In the genomic region with DNA sequence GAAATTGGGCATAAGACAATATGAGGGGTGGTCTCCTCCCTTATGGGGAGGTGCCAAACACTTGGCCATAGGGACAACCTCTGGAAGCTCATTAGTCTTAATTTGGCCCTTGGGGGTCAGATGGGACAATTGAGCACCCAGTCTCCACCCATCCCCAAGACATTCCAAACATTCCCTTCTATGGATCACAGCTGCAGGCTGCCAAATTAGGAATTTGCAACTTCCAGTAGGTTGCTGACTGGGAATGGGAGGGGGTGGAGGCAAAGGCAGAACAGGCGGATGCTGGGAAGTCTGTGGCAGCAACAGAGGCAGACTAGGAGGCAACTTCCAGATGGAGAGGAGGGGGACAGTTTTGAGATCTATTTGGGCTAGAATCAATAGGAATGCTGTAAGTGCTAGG, we compare ENCODE assay signal across 8 cellular contexts. TPM values are rescaled to one million over a fixed set of nuclear protein-coding genes. Genes with fewer than 3 reads are reported as not detected.
A peak's percentile ranks its signal among the peaks of the same experiment; 100 is the strongest.
DNase-seq lines count a peak whose midpoint lies in the region; ATAC-seq and TF ChIP-seq lines count a peak whose summit lies in the region.

No MANE protein-coding gene starts in this region.

- no peaks in the 10 kb centered on the region for H3K9me3 ChIP-seq in Caco-2
- no peaks in the 10 kb centered on the region for H3K9me3 ChIP-seq in PC-3 (ENCODE audit: low read length)
- no peaks in the 10 kb centered on the region for H3K9me3 ChIP-seq in fibroblast of lung (ENCODE audit: control insufficient read depth, insufficient read depth, low read depth, low read length)
- no peaks in the 10 kb centered on the region for H3K9me3 ChIP-seq in osteoblast (ENCODE audit: low read depth, low read length)
- H3K9me3 ChIP-seq in CD4-positive, alpha-beta memory T cell (ENCODE audit: control insufficient read depth in 1 of 2, low read length in 2 of 2), result no peaks in the 10 kb centered on the region

- H4K20me1 ChIP-seq in PC-3 (ENCODE audit: low read length), result no peaks in the 10 kb centered on the region; the same call in 1 of the 2 replicates
- H4K20me1 ChIP-seq in fibroblast of lung (ENCODE audit: control insufficient read depth, extremely low read depth, insufficient read depth, low read length), result no peaks in the 10 kb centered on the region
- peaks cover 2% of the 10 kb centered on the region for H4K20me1 ChIP-seq in osteoblast (ENCODE audit: insufficient read depth, low read length)

- peaks cover 15% of the 10 kb centered on the region for H3K4me1 Mint-ChIP-seq in Caco-2 (ENCODE audit: low read depth, unreplicated experiment)
- H3K4me1 Mint-ChIP-seq in activated T-cell treated with anti-CD3 and anti-CD28 coated beads, Interleukin-2, amount 50 U/mL, for 72 hours (ENCODE audit: low read depth), result peaks cover 35% of the 10 kb centered on the region
- H3K4me1 Mint-ChIP-seq in CD4-positive, alpha-beta memory T cell, result peaks cover 16 to 36% (median 24%) of the 10 kb centered on the region in 4 donors
- H3K4me1 Mint-ChIP-seq in activated naive CD4-positive, alpha-beta T cell treated with anti-CD3 and anti-CD28 coated beads, Interleukin-2, amount 10 ng/mL, durations not matched to agents 7 days and 5 days, result peaks cover 27% of the 10 kb centered on the region

- H3K27me3 ChIP-seq in Caco-2 (replicated peaks; ENCODE audit: control insufficient read depth, insufficient read depth, low read length), result no peaks in the 10 kb centered on the region
- H3K27me3 ChIP-seq in PC-3 (ENCODE audit: low read length), result no peaks in the 10 kb centered on the region
- H3K27me3 ChIP-seq in fibroblast of lung (ENCODE audit: control insufficient read depth, insufficient read depth, low read length), result no peaks in the 10 kb centered on the region
- H3K27me3 ChIP-seq in osteoblast (ENCODE audit: insufficient read depth, low read length), result no peaks in the 10 kb centered on the region
- no peaks in the 10 kb centered on the region for H3K27me3 ChIP-seq in CD4-positive, alpha-beta memory T cell (ENCODE audit: insufficient read depth, low read length)

- ATAC-seq in PC-3 (no peak), GM21825 (IDR thresholded peaks at IDR 0.05; ENCODE audit: unreplicated experiment) (no peak)
- no peak for ATAC-seq in activated T-cell treated with anti-CD3 and anti-CD28 coated beads, Interleukin-2, amount 50 U/mL, for 72 hours (replicated peaks in 1 of 2)

- BruUV-seq in Caco-2 (replicated peaks; lab: Mats Ljungman, UMichigan) (no TSS peak), PC-3 (replicated peaks; lab: Mats Ljungman, UMichigan) (no TSS peak)

- POLR2A ChIA-PET in Caco-2 (lab: Charles Lee), result no interaction called here
- POLR2A ChIA-PET in PC-3 (lab: Charles Lee; ENCODE audit: unreplicated experiment), result interaction anchor here (0.6 kb wide), 1 partner anchor 9 kb away, joined by 4 read pairs; no protein-coding TSS in a partner anchor
- POLR2A ChIA-PET in CD4-positive, alpha-beta memory T cell (lab: Charles Lee; ENCODE audit: partially characterized antibody), result no interaction called here

- no peaks in the 10 kb centered on the region for H3F3A ChIP-seq in PC-3 (ENCODE audit: low read length, unreplicated experiment)

- intact Hi-C loops in Caco-2 (cut with micrococcal nuclease; ENCODE audit: unreplicated experiment) (loop anchor here (2.0 kb wide), 1 partner anchor 18 kb away; no protein-coding TSS in a partner anchor), PC-3 (cut with micrococcal nuclease) (loop anchor here (2.0 kb wide), 1 partner anchor 36 kb away; no protein-coding TSS in a partner anchor)
- intact Hi-C loops in CD4-positive, alpha-beta memory T cell (cut with micrococcal nuclease), result loop anchor here (10.0 kb wide), 1 partner anchor 430 kb away; a partner anchor contains a TSS

- H2AFZ ChIP-seq in PC-3 (ENCODE audit: low read length), result no peak overlapping the region
- peak overlapping the region; percentile 38 for H2AFZ ChIP-seq in fibroblast of lung (ENCODE audit: low read length)
- H2AFZ ChIP-seq in osteoblast (ENCODE audit: low read length), result peak overlapping the region; percentile 58

- no peaks in the 10 kb centered on the region for H3K9me2 ChIP-seq in PC-3 (replicated peaks; ENCODE audit: low read length)

- H3K9ac ChIP-seq in PC-3 (ENCODE audit: low read length) (no peak overlapping the region), fibroblast of lung (ENCODE audit: insufficient read depth, low read length) (no peak overlapping the region)

- TF ChIP-seq CTCF in Caco-2 (IDR thresholded peaks at IDR 0.05; ENCODE audit: insufficient read depth in 1 of 2, low read depth in 1 of 2, low read length in 1 of 2, severe bottlenecking in 1 of 2, unreplicated experiment in 1 of 2) (no peak), PC-3 (conservative IDR thresholded peaks at IDR 0.05; ENCODE audit: low read depth, low read length) (no peak), fibroblast of lung (conservative IDR thresholded peaks at IDR 0.05 in 1 of 2, IDR thresholded peaks at IDR 0.05 in 1 of 2; ENCODE audit: low read depth in 1 of 2, low read length in 2 of 2) (no peak), osteoblast (IDR thresholded peaks at IDR 0.05; ENCODE audit: extremely low read depth, low read depth, low read length) (no peak)

- H3K27ac ChIP-seq in PC-3 (ENCODE audit: low read length) (no peak overlapping the region), fibroblast of lung (ENCODE audit: insufficient read depth, low read length) (peak overlapping the region; percentile 46), osteoblast (ENCODE audit: low read depth, low read length) (peak overlapping the region; percentile 21)
- H3K27ac ChIP-seq in CD4-positive, alpha-beta memory T cell (ENCODE audit: low read depth, low read length), result no peak overlapping the region

- H3K36me3 Mint-ChIP-seq in Caco-2 (ENCODE audit: insufficient read depth, unreplicated experiment), result peaks cover 24% of the 10 kb centered on the region
- H3K36me3 Mint-ChIP-seq in activated T-cell treated with anti-CD3 and anti-CD28 coated beads, Interleukin-2, amount 50 U/mL, for 72 hours (ENCODE audit: insufficient read depth in 2 of 2), result peaks cover 0 to 8% of the 10 kb centered on the region in 2 donors
- peaks cover 11 to 22% of the 10 kb centered on the region in 2 donors for H3K36me3 Mint-ChIP-seq in CD4-positive, alpha-beta memory T cell
- peaks cover 15% of the 10 kb centered on the region for H3K36me3 Mint-ChIP-seq in activated naive CD4-positive, alpha-beta T cell treated with anti-CD3 and anti-CD28 coated beads, Interleukin-2, amount 10 ng/mL, durations not matched to agents 7 days and 5 days

- H3K4me1 ChIP-seq in Caco-2, result peaks cover 21% of the 10 kb centered on the region
- H3K4me1 ChIP-seq in PC-3 (ENCODE audit: insufficient read depth, low read length), result peaks cover 20% of the 10 kb centered on the region
- H3K4me1 ChIP-seq in fibroblast of lung (ENCODE audit: control insufficient read depth, extremely low read depth, insufficient read depth, low read length), result peaks cover 16% of the 10 kb centered on the region
- peaks cover 30% of the 10 kb centered on the region for H3K4me1 ChIP-seq in osteoblast (ENCODE audit: insufficient read depth, low read length)
- peaks cover 25% of the 10 kb centered on the region for H3K4me1 ChIP-seq in CD4-positive, alpha-beta memory T cell (ENCODE audit: insufficient read depth, low read length)

- peak overlapping the region; percentile 82 for H3K27ac Mint-ChIP-seq in Caco-2 (ENCODE audit: unreplicated experiment)
- no peak overlapping the region for H3K27ac Mint-ChIP-seq in activated T-cell treated with anti-CD3 and anti-CD28 coated beads, Interleukin-2, amount 50 U/mL, for 72 hours
- peak overlapping the region in 2 of 7 donors; percentile 46 to 68 for H3K27ac Mint-ChIP-seq in CD4-positive, alpha-beta memory T cell
- no peak overlapping the region for H3K27ac Mint-ChIP-seq in activated naive CD4-positive, alpha-beta T cell treated with anti-CD3 and anti-CD28 coated beads, Interleukin-2, amount 10 ng/mL, durations not matched to agents 7 days and 5 days

- H3K36me3 ChIP-seq in Caco-2 (ENCODE audit: control insufficient read depth, insufficient read depth, low read length) (peaks cover 2% of the 10 kb centered on the region; the same call in 1 of the 2 replicates), PC-3 (ENCODE audit: low read depth, low read length) (peaks cover 21% of the 10 kb centered on the region), fibroblast of lung (ENCODE audit: control insufficient read depth, insufficient read depth, low read length) (peaks cover 6% of the 10 kb centered on the region), osteoblast (ENCODE audit: insufficient read depth, low read length) (peaks cover 20% of the 10 kb centered on the region)
- H3K36me3 ChIP-seq in CD4-positive, alpha-beta memory T cell (ENCODE audit: insufficient read depth, low read length), result peaks cover 15% of the 10 kb centered on the region

- DNase-seq in Caco-2 (peak; percentile 27 to 62), PC-3 (peak; percentile 44), fibroblast of lung (ENCODE audit: low read depth in 2 of 2) (peak; percentile 57 to 90), osteoblast (ENCODE audit: insufficient read length, low spot score, missing footprints) (peak; percentile 86)
- DNase-seq in activated T-cell treated with anti-CD3 and anti-CD28 coated beads, Interleukin-2, amount 50 U/mL, for 72 hours, result no peak
- DNase-seq in CD4-positive, alpha-beta memory T cell, result no peak
- DNase-seq in activated naive CD4-positive, alpha-beta T cell treated with anti-CD3 and anti-CD28 coated beads, Interleukin-2, amount 10 ng/mL, durations not matched to agents 7 days and 5 days, result no peak

- H3K79me2 ChIP-seq in PC-3 (ENCODE audit: low read length) (peaks cover 25% of the 10 kb centered on the region), fibroblast of lung (ENCODE audit: control insufficient read depth, insufficient read depth, low read length) (peaks cover 20% of the 10 kb centered on the region), osteoblast (ENCODE audit: insufficient read depth, low read length) (peaks cover 25% of the 10 kb centered on the region)

- no peak overlapping the region for H3K4me3 ChIP-seq in Caco-2 (ENCODE audit: low read depth, low read length)
- H3K4me3 ChIP-seq in PC-3 (ENCODE audit: low read length), result no peak overlapping the region
- H3K4me3 ChIP-seq in fibroblast of lung (replicated peaks in 1 of 4; ENCODE audit: control extremely low read depth in 1 of 4, insufficient read depth in 1 of 4, low read depth in 3 of 4, low read length in 4 of 4), result no peak overlapping the region
- no peak overlapping the region for H3K4me3 ChIP-seq in osteoblast (ENCODE audit: insufficient read depth, low read length)
- H3K4me3 ChIP-seq in CD4-positive, alpha-beta memory T cell (ENCODE audit: low read length in 2 of 2), result no peak overlapping the region

- no peak overlapping the region for H3K4me2 ChIP-seq in PC-3 (ENCODE audit: low read length)
- peak overlapping the region; percentile 72 for H3K4me2 ChIP-seq in fibroblast of lung (ENCODE audit: extremely low read depth, insufficient read depth, low read length)
- H3K4me2 ChIP-seq in osteoblast (ENCODE audit: insufficient read depth, low read length), result peak overlapping the region; percentile 56

- H3K9me3 Mint-ChIP-seq in Caco-2 (ENCODE audit: unreplicated experiment), result no peaks in the 10 kb centered on the region
- H3K9me3 Mint-ChIP-seq in activated T-cell treated with anti-CD3 and anti-CD28 coated beads, Interleukin-2, amount 50 U/mL, for 72 hours, result no peaks in the 10 kb centered on the region
- no peaks in the 10 kb centered on the region for H3K9me3 Mint-ChIP-seq in CD4-positive, alpha-beta memory T cell
- H3K9me3 Mint-ChIP-seq in activated naive CD4-positive, alpha-beta T cell treated with anti-CD3 and anti-CD28 coated beads, Interleukin-2, amount 10 ng/mL, durations not matched to agents 7 days and 5 days, result no peaks in the 10 kb centered on the region

- no peaks in the 10 kb centered on the region for H3K27me3 Mint-ChIP-seq in Caco-2 (ENCODE audit: insufficient read depth, unreplicated experiment)
- no peaks in the 10 kb centered on the region for H3K27me3 Mint-ChIP-seq in activated T-cell treated with anti-CD3 and anti-CD28 coated beads, Interleukin-2, amount 50 U/mL, for 72 hours (ENCODE audit: low read depth)
- no peaks in the 10 kb centered on the region for H3K27me3 Mint-ChIP-seq in CD4-positive, alpha-beta memory T cell
- peaks cover 16% of the 10 kb centered on the region for H3K27me3 Mint-ChIP-seq in activated naive CD4-positive, alpha-beta T cell treated with anti-CD3 and anti-CD28 coated beads, Interleukin-2, amount 10 ng/mL, durations not matched to agents 7 days and 5 days

- CTCF ChIA-PET in Caco-2 (lab: Charles Lee), result no interaction called here
- CTCF ChIA-PET in PC-3 (lab: Charles Lee), result no interaction called here
- CTCF ChIA-PET in CD4-positive, alpha-beta memory T cell (lab: Charles Lee; ENCODE audit: partially characterized antibody), result interaction anchor here (1.6 to 2.7 kb wide), 3 partner anchors 29 to 129 kb away, joined by 3 to 18 read pairs (median 12); a partner anchor contains a TSS
- CTCF ChIA-PET in activated naive CD4-positive, alpha-beta T cell treated with anti-CD3 and anti-CD28 coated beads, Interleukin-2, amount 10 ng/mL, durations not matched to agents 7 days and 5 days (lab: Charles Lee), result no interaction called here

- H3K4me3 Mint-ChIP-seq in Caco-2 (ENCODE audit: unreplicated experiment), result peak overlapping the region; percentile 80
- H3K4me3 Mint-ChIP-seq in activated T-cell treated with anti-CD3 and anti-CD28 coated beads, Interleukin-2, amount 50 U/mL, for 72 hours, result peak overlapping the region in 1 of 2 donors; percentile 28
- H3K4me3 Mint-ChIP-seq in CD4-positive, alpha-beta memory T cell, result peak overlapping the region in 3 of 8 donors; percentile 1 to 93 (median 91)
- H3K4me3 Mint-ChIP-seq in activated naive CD4-positive, alpha-beta T cell treated with anti-CD3 and anti-CD28 coated beads, Interleukin-2, amount 10 ng/mL, durations not matched to agents 7 days and 5 days, result no peak overlapping the region

RNA-seq across cellular contexts. Expression of a gene that starts 1.4 kb away (rescaled TPM):
- 81.8 and 89.8 TPM in 2 replicates for total RNA-seq in Caco-2 (2022)
- 103 and 140 TPM in 2 replicates for total RNA-seq in PC-3 (2014; rRNA removed)
- total RNA-seq in fibroblast of lung, result 69.3 and 69.9 TPM in 2 replicates
- 135 and 201 TPM in 2 replicates for polyA plus RNA-seq in fibroblast of lung
- 106 and 131 TPM in 2 replicates for polyA plus RNA-seq in fibroblast of lung (2012)
- polyA minus RNA-seq in fibroblast of lung (ENCODE audit: low replicate concordance), result 44.5 and 80.8 TPM in 2 replicates
- 68.4 and 78.2 TPM in 2 replicates for total RNA-seq in osteoblast
- total RNA-seq in activated T-cell treated with anti-CD3 and anti-CD28 coated beads, Interleukin-2, amount 50 U/mL, for 72 hours, result 10 to 100 TPM; 36.9 to 40.5 TPM
- 10 to 100 TPM; 55.0 to 58.6 TPM for total RNA-seq in CD4-positive, alpha-beta memory T cell
- polyA plus RNA-seq in CD4-positive, alpha-beta memory T cell, result 100 to 1,000 TPM; 103 to 148 TPM

RNA-seq across cellular contexts. Expression of a gene that starts 56.9 kb away (rescaled TPM):
- total RNA-seq in Caco-2 (2022) (9.2 and 9.8 TPM in 2 replicates), PC-3 (2014; rRNA removed) (13.1 and 13.6 TPM in 2 replicates), fibroblast of lung (9.5 and 10.2 TPM in 2 replicates), osteoblast (8.0 and 10.6 TPM in 2 replicates)
- polyA plus RNA-seq in fibroblast of lung, result 13.6 and 14.8 TPM in 2 replicates
- 6.4 and 7.4 TPM in 2 replicates for polyA plus RNA-seq in fibroblast of lung (2012)
- 3.4 and 4.1 TPM in 2 replicates for polyA minus RNA-seq in fibroblast of lung (ENCODE audit: low replicate concordance)
- total RNA-seq in activated T-cell treated with anti-CD3 and anti-CD28 coated beads, Interleukin-2, amount 50 U/mL, for 72 hours, result 1 to 10 TPM; 7.3 to 8.2 TPM
- total RNA-seq in CD4-positive, alpha-beta memory T cell, result 10 to 100 TPM in 1 of 2 experiments, 1 to 10 TPM in 1; 8.9 to 11.6 TPM
- polyA plus RNA-seq in CD4-positive, alpha-beta memory T cell, result 10 to 100 TPM in 1 of 2 donors, 1 to 10 TPM in 1; 6.8 to 15.3 TPM

Comparison
In these comparisons a context has a peak if more than half of its experiments do, and no peak if none do; other contexts are left out.
1. DNase-seq: peak in Caco-2 (2 of 2), PC-3 (single experiment), fibroblast of lung (2 of 2) and osteoblast (single experiment); none in activated T-cell treated with anti-CD3 and anti-CD28 coated beads, Interleukin-2, amount 50 U/mL, for 72 hours (0 of 2), CD4-positive, alpha-beta memory T cell (0 of 5) and activated naive CD4-positive, alpha-beta T cell treated with anti-CD3 and anti-CD28 coated beads, Interleukin-2, amount 10 ng/mL, durations not matched to agents 7 days and 5 days (single experiment).
2. H3K27ac ChIP-seq: peak in fibroblast of lung (single experiment) and osteoblast (single experiment); none in PC-3 (single experiment) and CD4-positive, alpha-beta memory T cell (single experiment).